ENCODE assay signal across 26 cellular contexts in the genomic region with DNA sequence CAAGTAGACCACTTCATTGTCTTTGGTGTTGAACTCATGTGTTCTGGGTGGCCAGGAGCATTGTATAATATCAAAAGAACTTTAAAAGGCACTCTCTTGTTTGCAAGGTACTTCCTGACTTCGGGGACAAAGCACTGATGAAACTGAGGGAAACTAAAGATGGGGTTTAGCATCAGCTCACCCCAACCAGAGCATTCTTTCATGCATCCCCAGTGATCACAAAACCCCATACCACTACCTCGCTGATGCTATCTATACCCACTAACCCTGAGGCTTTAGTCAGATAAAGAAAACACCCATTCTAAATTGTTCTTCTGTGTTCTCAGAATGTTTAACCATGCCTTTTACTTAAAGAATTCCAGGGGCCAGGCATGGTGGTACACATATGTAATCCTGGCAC.
"Had no signal": no experiment of that assay in that cellular context is flagged by ENCODE, and none has a peak within 500 bp of the region (broad histone marks: within the 10 kb centered on the region; RNA-seq: fewer than 3 reads in every experiment).

No MANE protein-coding gene starts in this region.

- H3K4me3 Mint-ChIP-seq: immature natural killer cell; memory B cell; natural killer cell; neural progenitor cell; stimulated activated naive B cell treated with anti-CD40 and anti-IgM and Interleukin-4, amounts not matched to agents 10 μg/mL and 1 μg/mL and 100 μg/mL, for 72 hours had no signal

- DNase-seq: activated effector memory CD4-positive, alpha-beta T cell treated with anti-CD3 and anti-CD28 coated beads, Interleukin-2, amount 50 U/mL, for 16 hours; amniotic stem cell; caudate nucleus; foreskin fibroblast; head of caudate nucleus; hypothalamus; immature natural killer cell; kidney; left colon; midbrain; natural killer cell; occipital lobe; psoas muscle; stimulated activated CD4-positive, alpha-beta T cell treated with anti-CD3 and anti-CD28 coated beads, Interleukin-15, amount 100 ng/mL, for 24 hours; stimulated activated CD4-positive, alpha-beta T cell treated with anti-CD3 and anti-CD28 coated beads, Interleukin-2, amount 100 ng/mL, for 24 hours; stimulated activated naive B cell treated with anti-CD40 and anti-IgM and Interleukin-4, amounts not matched to agents 10 μg/mL and 1 μg/mL and 100 μg/mL, for 72 hours; T1000; WERI-Rb-1 had no signal

- H3K9me3 Mint-ChIP-seq: immature natural killer cell, natural killer cell, neural progenitor cell had no signal

- H3K4me3 ChIP-seq: neural progenitor cell, psoas muscle, right atrium auricular region, SJSA1, tibial nerve had no signal

- H3K4me1 ChIP-seq: neural progenitor cell, parathyroid adenoma, psoas muscle, right atrium auricular region had no signal

- H3K4me1 Mint-ChIP-seq: neural progenitor cell had no signal

- ATAC-seq: activated CD4-positive, CD25-positive, alpha-beta regulatory T cell treated with anti-CD3 and anti-CD28 coated beads, Interleukin-2, amount 50 U/mL, for 24 hours; activated naive CD4-positive, alpha-beta T cell treated with anti-CD3 and anti-CD28 coated beads, Interleukin-2, amount 50 U/mL, for 72 hours; natural killer cell; psoas muscle; stimulated activated naive B cell treated with anti-CD40 and anti-IgM and Interleukin-4, amounts not matched to agents 10 μg/mL and 1 μg/mL and 100 μg/mL, for 72 hours had no signal

- H3K36me3 Mint-ChIP-seq: natural killer cell, neural progenitor cell had no signal

- H3K27ac ChIP-seq: neural progenitor cell, parathyroid adenoma, psoas muscle, right atrium auricular region, SJSA1, tibial nerve, WERI-Rb-1 had no signal

- H3K27me3 ChIP-seq: neural progenitor cell, right atrium auricular region, SJSA1, tibial nerve had no signal

- H3K36me3 ChIP-seq: neural progenitor cell, right atrium auricular region had no signal

- H3K27me3 Mint-ChIP-seq: memory B cell; stimulated activated naive B cell treated with anti-CD40 and anti-IgM and Interleukin-4, amounts not matched to agents 10 μg/mL and 1 μg/mL and 100 μg/mL, for 72 hours had no signal

- H3K27ac Mint-ChIP-seq: activated naive CD4-positive, alpha-beta T cell treated with anti-CD3 and anti-CD28 coated beads, Interleukin-2, amount 50 U/mL, for 72 hours; immature natural killer cell; memory B cell; natural killer cell; neural progenitor cell; stimulated activated naive B cell treated with anti-CD40 and anti-IgM and Interleukin-4, amounts not matched to agents 10 μg/mL and 1 μg/mL and 100 μg/mL, for 72 hours had no signal

- H3K9me3 ChIP-seq: psoas muscle had no signal

- H3K9ac ChIP-seq: neural progenitor cell, parathyroid adenoma had no signal
